In the genomic region with DNA sequence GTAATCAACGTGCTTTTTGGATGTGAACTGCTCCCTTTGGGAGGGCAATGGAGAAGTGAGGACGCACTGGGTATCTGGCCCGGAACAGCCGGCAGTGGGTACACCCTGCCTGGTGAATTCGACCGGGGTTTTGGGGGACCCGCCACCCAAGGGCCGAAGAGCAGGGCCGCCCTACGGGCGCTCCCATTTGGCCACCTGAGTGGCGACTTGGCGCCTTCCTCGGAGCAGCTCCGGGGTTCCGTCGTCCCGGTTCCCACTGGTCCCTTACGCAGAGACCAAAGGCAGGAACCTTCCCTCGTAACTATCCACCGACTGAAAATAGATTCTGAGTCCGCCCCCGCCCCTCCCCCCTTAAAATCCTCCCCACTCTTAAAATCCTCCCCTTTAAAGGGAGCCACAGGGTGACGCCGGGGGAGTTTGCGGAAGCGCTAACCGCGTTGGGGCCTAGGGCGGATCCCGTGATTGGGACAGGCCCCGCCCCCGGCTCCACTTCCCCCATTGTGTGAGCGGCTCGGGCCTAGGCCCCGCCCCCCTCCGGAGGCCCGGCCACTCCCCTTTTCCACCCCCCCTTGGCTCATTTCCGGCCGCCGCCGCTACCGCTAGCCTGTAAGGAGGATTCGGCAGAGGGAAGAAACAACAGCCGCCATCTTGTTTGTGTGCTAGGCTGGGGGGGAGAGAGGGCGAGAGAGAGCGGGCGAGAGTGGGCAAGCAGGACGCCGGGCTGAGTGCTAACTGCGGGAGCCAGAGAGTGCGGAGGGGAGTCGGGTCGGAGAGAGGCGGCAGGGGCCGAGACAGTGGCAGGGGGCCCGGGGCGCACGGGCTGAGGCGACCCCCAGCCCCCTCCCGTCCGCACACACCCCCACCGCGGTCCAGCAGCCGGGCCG, we compare ENCODE assay signal across 1 cellular context.
A peak's percentile ranks its signal among the peaks of the same experiment; 100 is the strongest.
TF ChIP-seq lines count a peak whose summit lies in the region.

No MANE protein-coding gene starts in this region.

TF ChIP-seq in K562, 482 proteins besides CTCF, POLR2A, EP300 and RAD21 (continued from another document and continues in another):
- TF ChIP-seq, protein P1, sequence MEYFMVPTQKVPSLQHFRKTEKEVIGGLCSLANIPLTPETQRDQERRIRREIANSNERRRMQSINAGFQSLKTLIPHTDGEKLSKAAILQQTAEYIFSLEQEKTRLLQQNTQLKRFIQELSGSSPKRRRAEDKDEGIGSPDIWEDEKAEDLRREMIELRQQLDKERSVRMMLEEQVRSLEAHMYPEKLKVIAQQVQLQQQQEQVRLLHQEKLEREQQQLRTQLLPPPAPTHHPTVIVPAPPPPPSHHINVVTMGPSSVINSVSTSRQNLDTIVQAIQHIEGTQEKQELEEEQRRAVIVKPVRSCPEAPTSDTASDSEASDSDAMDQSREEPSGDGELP (CRISPR knock-in tag; IDR thresholded peaks at IDR 0.05; ENCODE audit: borderline replicate concordance): peak; percentile 57; the same call in 1 of the 2 replicates
- TF ChIP-seq FOXM1 (IDR thresholded peaks at IDR 0.05; ENCODE audit: low read depth) (no peak), FOXM1 (CRISPR knock-in tag; IDR thresholded peaks at IDR 0.05; ENCODE audit: low read depth) (no peak), KDM4B (IDR thresholded peaks at IDR 0.05; ENCODE audit: borderline replicate concordance in 2 of 2, low read depth in 1 of 2) (no peak), HIVEP1 (CRISPR knock-in tag; IDR thresholded peaks at IDR 0.05) (no peak), TAF7 (tag; IDR thresholded peaks at IDR 0.05) (peak; percentile 70), JUN (IDR thresholded peaks at IDR 0.05; ENCODE audit: borderline replicate concordance, low read depth, low read length) (no peak), JUN (CRISPR knock-in tag; IDR thresholded peaks at IDR 0.05; ENCODE audit: borderline replicate concordance) (no peak), ZBTB7A (IDR thresholded peaks at IDR 0.05; ENCODE audit: borderline replicate concordance, control insufficient read depth, low read depth, low read length) (peak; percentile 91), ZNF77 (CRISPR knock-in tag; IDR thresholded peaks at IDR 0.05) (no peak), RNF2 (IDR thresholded peaks at IDR 0.05) (0 out of 2 replicates have a peak, but pooled peaks have one; percentile 21), BRD4 (IDR thresholded peaks at IDR 0.05) (peak; percentile 89; the same call in 1 of the 2 replicates), ZBTB17 (CRISPR knock-in tag; IDR thresholded peaks at IDR 0.05) (0 out of 2 replicates have a peak, but pooled peaks have one; percentile 56), ZNF282 (CRISPR knock-in tag; IDR thresholded peaks at IDR 0.05) (no peak), GATA2 (CRISPR knock-in tag; IDR thresholded peaks at IDR 0.05) (no peak), ZBED1 (IDR thresholded peaks at IDR 0.05) (no peak), ELF1 (tag; IDR thresholded peaks at IDR 0.05) (peak; percentile 94), NR2C1 (IDR thresholded peaks at IDR 0.05) (no peak), NR2C1 (tag; IDR thresholded peaks at IDR 0.05) (no peak), KLF6 (CRISPR knock-in tag; IDR thresholded peaks at IDR 0.05; ENCODE audit: borderline replicate concordance) (no peak), EP400 (IDR thresholded peaks at IDR 0.05) (peak; percentile 78), BHLHE40 (IDR thresholded peaks at IDR 0.05; ENCODE audit: low read length) (peak; percentile 65), ZNF212 (CRISPR knock-in tag; IDR thresholded peaks at IDR 0.05) (no peak), LARP7 (IDR thresholded peaks at IDR 0.05) (no peak), NR2F6 (CRISPR knock-in tag; IDR thresholded peaks at IDR 0.05) (no peak), ZNF263 (CRISPR knock-in tag; IDR thresholded peaks at IDR 0.05; ENCODE audit: borderline replicate concordance) (peak; percentile 34; the same call in 1 of the 2 replicates), CTBP1 (IDR thresholded peaks at IDR 0.05; ENCODE audit: borderline replicate concordance) (no peak), ETS2 (tag; IDR thresholded peaks at IDR 0.05; ENCODE audit: borderline replicate concordance, poor library complexity, severe bottlenecking) (no peak)
- TF ChIP-seq, protein P2, sequence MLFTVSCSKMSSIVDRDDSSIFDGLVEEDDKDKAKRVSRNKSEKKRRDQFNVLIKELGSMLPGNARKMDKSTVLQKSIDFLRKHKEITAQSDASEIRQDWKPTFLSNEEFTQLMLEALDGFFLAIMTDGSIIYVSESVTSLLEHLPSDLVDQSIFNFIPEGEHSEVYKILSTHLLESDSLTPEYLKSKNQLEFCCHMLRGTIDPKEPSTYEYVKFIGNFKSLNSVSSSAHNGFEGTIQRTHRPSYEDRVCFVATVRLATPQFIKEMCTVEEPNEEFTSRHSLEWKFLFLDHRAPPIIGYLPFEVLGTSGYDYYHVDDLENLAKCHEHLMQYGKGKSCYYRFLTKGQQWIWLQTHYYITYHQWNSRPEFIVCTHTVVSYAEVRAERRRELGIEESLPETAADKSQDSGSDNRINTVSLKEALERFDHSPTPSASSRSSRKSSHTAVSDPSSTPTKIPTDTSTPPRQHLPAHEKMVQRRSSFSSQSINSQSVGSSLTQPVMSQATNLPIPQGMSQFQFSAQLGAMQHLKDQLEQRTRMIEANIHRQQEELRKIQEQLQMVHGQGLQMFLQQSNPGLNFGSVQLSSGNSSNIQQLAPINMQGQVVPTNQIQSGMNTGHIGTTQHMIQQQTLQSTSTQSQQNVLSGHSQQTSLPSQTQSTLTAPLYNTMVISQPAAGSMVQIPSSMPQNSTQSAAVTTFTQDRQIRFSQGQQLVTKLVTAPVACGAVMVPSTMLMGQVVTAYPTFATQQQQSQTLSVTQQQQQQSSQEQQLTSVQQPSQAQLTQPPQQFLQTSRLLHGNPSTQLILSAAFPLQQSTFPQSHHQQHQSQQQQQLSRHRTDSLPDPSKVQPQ (CRISPR knock-in tag; IDR thresholded peaks at IDR 0.05; ENCODE audit: borderline replicate concordance): no peak
- TF ChIP-seq, protein P3, sequence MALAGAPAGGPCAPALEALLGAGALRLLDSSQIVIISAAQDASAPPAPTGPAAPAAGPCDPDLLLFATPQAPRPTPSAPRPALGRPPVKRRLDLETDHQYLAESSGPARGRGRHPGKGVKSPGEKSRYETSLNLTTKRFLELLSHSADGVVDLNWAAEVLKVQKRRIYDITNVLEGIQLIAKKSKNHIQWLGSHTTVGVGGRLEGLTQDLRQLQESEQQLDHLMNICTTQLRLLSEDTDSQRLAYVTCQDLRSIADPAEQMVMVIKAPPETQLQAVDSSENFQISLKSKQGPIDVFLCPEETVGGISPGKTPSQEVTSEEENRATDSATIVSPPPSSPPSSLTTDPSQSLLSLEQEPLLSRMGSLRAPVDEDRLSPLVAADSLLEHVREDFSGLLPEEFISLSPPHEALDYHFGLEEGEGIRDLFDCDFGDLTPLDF (CRISPR knock-in tag; IDR thresholded peaks at IDR 0.05): no peak
- TF ChIP-seq, protein P4, sequence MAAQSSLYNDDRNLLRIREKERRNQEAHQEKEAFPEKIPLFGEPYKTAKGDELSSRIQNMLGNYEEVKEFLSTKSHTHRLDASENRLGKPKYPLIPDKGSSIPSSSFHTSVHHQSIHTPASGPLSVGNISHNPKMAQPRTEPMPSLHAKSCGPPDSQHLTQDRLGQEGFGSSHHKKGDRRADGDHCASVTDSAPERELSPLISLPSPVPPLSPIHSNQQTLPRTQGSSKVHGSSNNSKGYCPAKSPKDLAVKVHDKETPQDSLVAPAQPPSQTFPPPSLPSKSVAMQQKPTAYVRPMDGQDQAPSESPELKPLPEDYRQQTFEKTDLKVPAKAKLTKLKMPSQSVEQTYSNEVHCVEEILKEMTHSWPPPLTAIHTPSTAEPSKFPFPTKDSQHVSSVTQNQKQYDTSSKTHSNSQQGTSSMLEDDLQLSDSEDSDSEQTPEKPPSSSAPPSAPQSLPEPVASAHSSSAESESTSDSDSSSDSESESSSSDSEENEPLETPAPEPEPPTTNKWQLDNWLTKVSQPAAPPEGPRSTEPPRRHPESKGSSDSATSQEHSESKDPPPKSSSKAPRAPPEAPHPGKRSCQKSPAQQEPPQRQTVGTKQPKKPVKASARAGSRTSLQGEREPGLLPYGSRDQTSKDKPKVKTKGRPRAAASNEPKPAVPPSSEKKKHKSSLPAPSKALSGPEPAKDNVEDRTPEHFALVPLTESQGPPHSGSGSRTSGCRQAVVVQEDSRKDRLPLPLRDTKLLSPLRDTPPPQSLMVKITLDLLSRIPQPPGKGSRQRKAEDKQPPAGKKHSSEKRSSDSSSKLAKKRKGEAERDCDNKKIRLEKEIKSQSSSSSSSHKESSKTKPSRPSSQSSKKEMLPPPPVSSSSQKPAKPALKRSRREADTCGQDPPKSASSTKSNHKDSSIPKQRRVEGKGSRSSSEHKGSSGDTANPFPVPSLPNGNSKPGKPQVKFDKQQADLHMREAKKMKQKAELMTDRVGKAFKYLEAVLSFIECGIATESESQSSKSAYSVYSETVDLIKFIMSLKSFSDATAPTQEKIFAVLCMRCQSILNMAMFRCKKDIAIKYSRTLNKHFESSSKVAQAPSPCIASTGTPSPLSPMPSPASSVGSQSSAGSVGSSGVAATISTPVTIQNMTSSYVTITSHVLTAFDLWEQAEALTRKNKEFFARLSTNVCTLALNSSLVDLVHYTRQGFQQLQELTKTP (IDR thresholded peaks at IDR 0.05; ENCODE audit: low read depth in 1 of 2, partially characterized antibody in 2 of 2): no peak
- TF ChIP-seq, protein P5, sequence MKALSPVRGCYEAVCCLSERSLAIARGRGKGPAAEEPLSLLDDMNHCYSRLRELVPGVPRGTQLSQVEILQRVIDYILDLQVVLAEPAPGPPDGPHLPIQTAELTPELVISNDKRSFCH (CRISPR knock-in tag; IDR thresholded peaks at IDR 0.05): no peak
- TF ChIP-seq, protein P5 (tag; IDR thresholded peaks at IDR 0.05): no peak
- TF ChIP-seq, protein P6, sequence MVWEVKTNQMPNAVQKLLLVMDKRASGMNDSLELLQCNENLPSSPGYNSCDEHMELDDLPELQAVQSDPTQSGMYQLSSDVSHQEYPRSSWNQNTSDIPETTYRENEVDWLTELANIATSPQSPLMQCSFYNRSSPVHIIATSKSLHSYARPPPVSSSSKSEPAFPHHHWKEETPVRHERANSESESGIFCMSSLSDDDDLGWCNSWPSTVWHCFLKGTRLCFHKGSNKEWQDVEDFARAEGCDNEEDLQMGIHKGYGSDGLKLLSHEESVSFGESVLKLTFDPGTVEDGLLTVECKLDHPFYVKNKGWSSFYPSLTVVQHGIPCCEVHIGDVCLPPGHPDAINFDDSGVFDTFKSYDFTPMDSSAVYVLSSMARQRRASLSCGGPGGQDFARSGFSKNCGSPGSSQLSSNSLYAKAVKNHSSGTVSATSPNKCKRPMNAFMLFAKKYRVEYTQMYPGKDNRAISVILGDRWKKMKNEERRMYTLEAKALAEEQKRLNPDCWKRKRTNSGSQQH (CRISPR knock-in tag; IDR thresholded peaks at IDR 0.05): peak; percentile 82; the same call in 1 of the 2 replicates
- TF ChIP-seq, protein P7, sequence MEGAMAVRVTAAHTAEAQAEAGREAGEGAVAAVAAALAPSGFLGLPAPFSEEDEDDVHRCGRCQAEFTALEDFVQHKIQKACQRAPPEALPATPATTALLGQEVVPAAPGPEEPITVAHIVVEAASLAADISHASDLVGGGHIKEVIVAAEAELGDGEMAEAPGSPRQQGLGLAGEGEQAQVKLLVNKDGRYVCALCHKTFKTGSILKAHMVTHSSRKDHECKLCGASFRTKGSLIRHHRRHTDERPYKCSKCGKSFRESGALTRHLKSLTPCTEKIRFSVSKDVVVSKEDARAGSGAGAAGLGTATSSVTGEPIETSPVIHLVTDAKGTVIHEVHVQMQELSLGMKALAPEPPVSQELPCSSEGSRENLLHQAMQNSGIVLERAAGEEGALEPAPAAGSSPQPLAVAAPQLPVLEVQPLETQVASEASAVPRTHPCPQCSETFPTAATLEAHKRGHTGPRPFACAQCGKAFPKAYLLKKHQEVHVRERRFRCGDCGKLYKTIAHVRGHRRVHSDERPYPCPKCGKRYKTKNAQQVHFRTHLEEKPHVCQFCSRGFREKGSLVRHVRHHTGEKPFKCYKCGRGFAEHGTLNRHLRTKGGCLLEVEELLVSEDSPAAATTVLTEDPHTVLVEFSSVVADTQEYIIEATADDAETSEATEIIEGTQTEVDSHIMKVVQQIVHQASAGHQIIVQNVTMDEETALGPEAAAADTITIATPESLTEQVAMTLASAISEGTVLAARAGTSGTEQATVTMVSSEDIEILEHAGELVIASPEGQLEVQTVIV (CRISPR knock-in tag; IDR thresholded peaks at IDR 0.05; ENCODE audit: borderline replicate concordance): no peak
- TF ChIP-seq, protein P8, sequence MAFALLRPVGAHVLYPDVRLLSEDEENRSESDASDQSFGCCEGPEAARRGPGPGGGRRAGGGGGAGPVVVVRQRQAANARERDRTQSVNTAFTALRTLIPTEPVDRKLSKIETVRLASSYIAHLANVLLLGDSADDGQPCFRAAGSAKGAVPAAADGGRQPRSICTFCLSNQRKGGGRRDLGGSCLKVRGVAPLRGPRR (CRISPR knock-in tag; IDR thresholded peaks at IDR 0.05): no peak
- TF ChIP-seq, protein P9, sequence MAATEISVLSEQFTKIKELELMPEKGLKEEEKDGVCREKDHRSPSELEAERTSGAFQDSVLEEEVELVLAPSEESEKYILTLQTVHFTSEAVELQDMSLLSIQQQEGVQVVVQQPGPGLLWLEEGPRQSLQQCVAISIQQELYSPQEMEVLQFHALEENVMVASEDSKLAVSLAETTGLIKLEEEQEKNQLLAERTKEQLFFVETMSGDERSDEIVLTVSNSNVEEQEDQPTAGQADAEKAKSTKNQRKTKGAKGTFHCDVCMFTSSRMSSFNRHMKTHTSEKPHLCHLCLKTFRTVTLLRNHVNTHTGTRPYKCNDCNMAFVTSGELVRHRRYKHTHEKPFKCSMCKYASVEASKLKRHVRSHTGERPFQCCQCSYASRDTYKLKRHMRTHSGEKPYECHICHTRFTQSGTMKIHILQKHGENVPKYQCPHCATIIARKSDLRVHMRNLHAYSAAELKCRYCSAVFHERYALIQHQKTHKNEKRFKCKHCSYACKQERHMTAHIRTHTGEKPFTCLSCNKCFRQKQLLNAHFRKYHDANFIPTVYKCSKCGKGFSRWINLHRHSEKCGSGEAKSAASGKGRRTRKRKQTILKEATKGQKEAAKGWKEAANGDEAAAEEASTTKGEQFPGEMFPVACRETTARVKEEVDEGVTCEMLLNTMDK (IDR thresholded peaks at IDR 0.05; ENCODE audit: borderline replicate concordance, insufficient read depth, low read depth, low read length, poor library complexity, severe bottlenecking): no peak
